Comparison of ENCODE assay signal across 14 cellular contexts in the genomic region with DNA sequence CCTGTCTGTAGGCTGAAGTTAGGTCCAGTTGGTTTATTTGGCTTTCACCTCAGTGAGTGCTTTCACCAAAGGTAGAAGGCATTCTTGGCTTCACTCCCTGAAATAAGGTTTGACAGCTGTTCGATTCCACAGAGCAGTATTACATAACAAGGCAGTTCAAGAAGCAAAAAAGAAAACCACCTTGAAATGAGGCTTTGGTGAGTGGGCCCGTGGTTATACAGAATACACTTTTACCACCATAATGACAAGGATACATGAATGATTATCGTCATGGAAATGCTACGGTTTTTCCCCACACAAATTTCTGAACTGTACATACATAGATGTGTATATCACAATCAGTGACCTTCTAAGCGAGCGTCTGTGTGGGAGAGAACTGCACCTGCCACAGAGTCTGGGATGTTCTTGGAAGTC.
DNase-seq lines count a peak whose midpoint lies in the region; ATAC-seq and TF ChIP-seq lines count a peak whose summit lies in the region.
"Had no signal": no experiment of that assay in that cellular context is flagged by ENCODE, and none has a peak within 500 bp of the region (broad histone marks: within the 10 kb centered on the region; RNA-seq: fewer than 3 reads in every experiment).

No MANE protein-coding gene starts in this region.

- POLR2A ChIA-PET in activated CD8-positive, alpha-beta T cell treated with anti-CD3 and anti-CD28 coated beads for 36 hours (lab: Charles Lee) = interaction anchor here (1.0 kb wide), 1 partner anchor 9 kb away, joined by 3 read pairs; no protein-coding TSS in a partner anchor
- POLR2A ChIA-PET in activated CD8-positive, alpha-beta T cell treated with anti-CD3 and anti-CD28 coated beads, Interleukin-2, amount 10 ng/mL, durations not matched to agents 7 days and 5 days (lab: Charles Lee) = no interaction called here

- TF ChIP-seq CTCF in activated CD8-positive, alpha-beta T cell treated with anti-CD3 and anti-CD28 coated beads for 36 hours (IDR thresholded peaks at IDR 0.05) = no peak

- peak overlapping the region; percentile 5 for H3K4me3 ChIP-seq in skeletal muscle satellite cell (ENCODE audit: low read length)
- H3K4me3 ChIP-seq: right atrium auricular region, upper lobe of right lung had no signal

- peak; percentile 72 for ATAC-seq in activated CD8-positive, alpha-beta T cell treated with anti-CD3 and anti-CD28 coated beads for 36 hours
- ATAC-seq in activated CD8-positive, alpha-beta T cell treated with anti-CD3 and anti-CD28 coated beads, Interleukin-2, amount 10 ng/mL, durations not matched to agents 7 days and 5 days = no peak
- ATAC-seq in central memory CD8-positive, alpha-beta T cell (replicated peaks; ENCODE audit: extremely low read depth, poor library complexity, severe bottlenecking) = peak; percentile 28
- no peak for ATAC-seq in HG02884 (IDR thresholded peaks at IDR 0.05; ENCODE audit: unreplicated experiment)
- ATAC-seq: upper lobe of right lung had no signal

- H3K4me3 Mint-ChIP-seq in activated CD8-positive, alpha-beta T cell treated with anti-CD3 and anti-CD28 coated beads for 36 hours = no peak overlapping the region
- no peak overlapping the region for H3K4me3 Mint-ChIP-seq in activated CD8-positive, alpha-beta T cell treated with anti-CD3 and anti-CD28 coated beads, Interleukin-2, amount 10 ng/mL, durations not matched to agents 7 days and 5 days
- peak overlapping the region; percentile 39 for H3K4me3 Mint-ChIP-seq in central memory CD8-positive, alpha-beta T cell
- H3K4me3 Mint-ChIP-seq: T-helper 1 cell treated with Interleukin-12 subunit alpha and Interleukin-12 subunit beta and Interleukin-4 antibody, amounts not matched to agents 30 μg/mL and 1 μg/mL, for 36 hours had no signal

- H3K4me1 Mint-ChIP-seq in activated CD8-positive, alpha-beta T cell treated with anti-CD3 and anti-CD28 coated beads for 36 hours (ENCODE audit: low read depth) = peaks cover 25% of the 10 kb centered on the region
- H3K4me1 Mint-ChIP-seq in activated CD8-positive, alpha-beta T cell treated with anti-CD3 and anti-CD28 coated beads, Interleukin-2, amount 10 ng/mL, durations not matched to agents 7 days and 5 days (ENCODE audit: low read depth) = peaks cover 2% of the 10 kb centered on the region
- no peaks in the 10 kb centered on the region for H3K4me1 Mint-ChIP-seq in central memory CD8-positive, alpha-beta T cell

- DNase-seq in activated CD8-positive, alpha-beta T cell treated with anti-CD3 and anti-CD28 coated beads for 36 hours = peak; percentile 52
- DNase-seq in activated CD8-positive, alpha-beta T cell treated with anti-CD3 and anti-CD28 coated beads, Interleukin-2, amount 10 ng/mL, durations not matched to agents 7 days and 5 days = no peak
- peak; percentile 54 for DNase-seq in LHCN-M2 (ENCODE audit: low read depth)
- DNase-seq in central memory CD8-positive, alpha-beta T cell (ENCODE audit: low spot score in 2 of 2) = no peak
- no peak for DNase-seq in HT-29 (ENCODE audit: low spot score)
- no peak for DNase-seq in activated gamma-delta T cell treated with Interleukin-2 at 50 U/mL for 16 hours
- DNase-seq: activated CD8-positive, alpha-beta memory T cell treated with anti-CD3 and anti-CD28 coated beads, Interleukin-2, amount 50 U/mL, for 48 hours; AML-193; NCI-H1105; upper lobe of right lung had no signal

- peaks cover 38% of the 10 kb centered on the region for H3K4me1 ChIP-seq in skeletal muscle satellite cell (ENCODE audit: control insufficient read depth, insufficient read depth, low read length)

- H3K27me3 Mint-ChIP-seq in activated CD8-positive, alpha-beta T cell treated with anti-CD3 and anti-CD28 coated beads for 36 hours = no peaks in the 10 kb centered on the region
- peaks cover 2% of the 10 kb centered on the region for H3K27me3 Mint-ChIP-seq in activated CD8-positive, alpha-beta T cell treated with anti-CD3 and anti-CD28 coated beads, Interleukin-2, amount 10 ng/mL, durations not matched to agents 7 days and 5 days (ENCODE audit: low read depth)
- H3K27me3 Mint-ChIP-seq in central memory CD8-positive, alpha-beta T cell = no peaks in the 10 kb centered on the region

- CTCF ChIA-PET in activated CD8-positive, alpha-beta T cell treated with anti-CD3 and anti-CD28 coated beads for 36 hours (lab: Charles Lee) = interaction anchor here (0.8 to 1.7 kb wide), 3 partner anchors 73 to 141 kb away, joined by 3 to 6 read pairs (median 3); no protein-coding TSS in a partner anchor
- CTCF ChIA-PET in activated CD8-positive, alpha-beta T cell treated with anti-CD3 and anti-CD28 coated beads, Interleukin-2, amount 10 ng/mL, durations not matched to agents 7 days and 5 days (lab: Charles Lee) = interaction anchor here (0.7 kb wide), 1 partner anchor 11 kb away, joined by 3 read pairs; no protein-coding TSS in a partner anchor

- no peak overlapping the region for H3K9ac ChIP-seq in skeletal muscle satellite cell (ENCODE audit: low read depth, low read length)

- H3K4me2 ChIP-seq in skeletal muscle satellite cell (ENCODE audit: low read length) = peak overlapping the region; percentile 81

- H3K27me3 ChIP-seq in skeletal muscle satellite cell (ENCODE audit: control insufficient read depth, insufficient read depth, low read length) = no peaks in the 10 kb centered on the region
- H3K27me3 ChIP-seq: right atrium auricular region, upper lobe of right lung had no signal

- H3K36me3 ChIP-seq in skeletal muscle satellite cell (ENCODE audit: insufficient read depth, low read length) = no peaks in the 10 kb centered on the region
- H3K36me3 ChIP-seq: right atrium auricular region, upper lobe of right lung had no signal

- intact Hi-C loops in activated CD8-positive, alpha-beta T cell treated with anti-CD3 and anti-CD28 coated beads for 36 hours (cut with micrococcal nuclease) = no loop called here

- H3K36me3 Mint-ChIP-seq in activated CD8-positive, alpha-beta T cell treated with anti-CD3 and anti-CD28 coated beads for 36 hours (ENCODE audit: low read depth) = no peaks in the 10 kb centered on the region
- H3K36me3 Mint-ChIP-seq in activated CD8-positive, alpha-beta T cell treated with anti-CD3 and anti-CD28 coated beads, Interleukin-2, amount 10 ng/mL, durations not matched to agents 7 days and 5 days (ENCODE audit: low read depth) = no peaks in the 10 kb centered on the region
- peaks cover 4% of the 10 kb centered on the region for H3K36me3 Mint-ChIP-seq in central memory CD8-positive, alpha-beta T cell (ENCODE audit: insufficient read depth)

- no peaks in the 10 kb centered on the region for H3K9me3 Mint-ChIP-seq in activated CD8-positive, alpha-beta T cell treated with anti-CD3 and anti-CD28 coated beads for 36 hours
- H3K9me3 Mint-ChIP-seq in activated CD8-positive, alpha-beta T cell treated with anti-CD3 and anti-CD28 coated beads, Interleukin-2, amount 10 ng/mL, durations not matched to agents 7 days and 5 days (ENCODE audit: insufficient read depth) = no peaks in the 10 kb centered on the region
- H3K9me3 Mint-ChIP-seq in central memory CD8-positive, alpha-beta T cell = no peaks in the 10 kb centered on the region
- H3K9me3 Mint-ChIP-seq: T-helper 1 cell treated with Interleukin-12 subunit alpha and Interleukin-12 subunit beta and Interleukin-4 antibody, amounts not matched to agents 30 μg/mL and 1 μg/mL, for 36 hours had no signal

- no peak overlapping the region for H3K27ac Mint-ChIP-seq in activated CD8-positive, alpha-beta T cell treated with anti-CD3 and anti-CD28 coated beads for 36 hours
- H3K27ac Mint-ChIP-seq in activated CD8-positive, alpha-beta T cell treated with anti-CD3 and anti-CD28 coated beads, Interleukin-2, amount 10 ng/mL, durations not matched to agents 7 days and 5 days = no peak overlapping the region
- peak overlapping the region; percentile 23 for H3K27ac Mint-ChIP-seq in central memory CD8-positive, alpha-beta T cell (ENCODE audit: low read depth)

- H3K9me3 ChIP-seq in skeletal muscle satellite cell (replicated peaks; ENCODE audit: low read length) = no peaks in the 10 kb centered on the region
- H3K9me3 ChIP-seq: right atrium auricular region, upper lobe of right lung had no signal

Comparison
In these comparisons a context has a peak if more than half of its experiments do, and no peak if none do; other contexts are left out.
1. ATAC-seq: peak in activated CD8-positive, alpha-beta T cell treated with anti-CD3 and anti-CD28 coated beads for 36 hours (single experiment) and central memory CD8-positive, alpha-beta T cell (single experiment); none in activated CD8-positive, alpha-beta T cell treated with anti-CD3 and anti-CD28 coated beads, Interleukin-2, amount 10 ng/mL, durations not matched to agents 7 days and 5 days (single experiment) and HG02884 (single experiment).
2. DNase-seq: peak in activated CD8-positive, alpha-beta T cell treated with anti-CD3 and anti-CD28 coated beads for 36 hours (single experiment) and LHCN-M2 (single experiment); none in activated CD8-positive, alpha-beta T cell treated with anti-CD3 and anti-CD28 coated beads, Interleukin-2, amount 10 ng/mL, durations not matched to agents 7 days and 5 days (single experiment), central memory CD8-positive, alpha-beta T cell (0 of 2), HT-29 (single experiment) and activated gamma-delta T cell treated with Interleukin-2 at 50 U/mL for 16 hours (single experiment).